In genomic region chr21:34580181-34580700, GRCh38 we compare ENCODE assay signal across 14 cellular contexts. TPM values are rescaled to one million over a fixed set of nuclear protein-coding genes. Genes with fewer than 3 reads are reported as not detected.
A peak's percentile ranks its signal among the peaks of the same experiment; 100 is the strongest.
DNase-seq lines count a peak whose midpoint lies in the region; ATAC-seq, FAIRE-seq and TF ChIP-seq lines count a peak whose summit lies in the region.
"Had no signal": no experiment of that assay in that cellular context is flagged by ENCODE, and none has a peak within 500 bp of the region (broad histone marks: within the 10 kb centered on the region; RNA-seq: fewer than 3 reads in every experiment).

No MANE protein-coding gene starts in this region.

- ATAC-seq in activated naive CD8-positive, alpha-beta T cell treated with anti-CD3 and anti-CD28 coated beads, Interleukin-2, amount 50 U/mL, for 24 hours, result no peak
- ATAC-seq in lower lobe of right lung, result no peak

- H3K36me3 Mint-ChIP-seq in activated naive CD8-positive, alpha-beta T cell treated with anti-CD3 and anti-CD28 coated beads, Interleukin-2, amount 50 U/mL, for 24 hours (ENCODE audit: low read depth), result no peaks in the 10 kb centered on the region
- peaks cover 3% of the 10 kb centered on the region for H3K36me3 Mint-ChIP-seq in activated naive CD8-positive, alpha-beta T cell treated with anti-CD3 and anti-CD28 coated beads for 36 hours
- H3K36me3 Mint-ChIP-seq: immature natural killer cell, naive B cell had no signal

- H3K4me1 ChIP-seq in esophagus muscularis mucosa, result peaks cover 56 to 81% (median 58%) of the 10 kb centered on the region in 4 donors
- H3K4me1 ChIP-seq in lower lobe of right lung, result peaks cover 18% of the 10 kb centered on the region
- H3K4me1 ChIP-seq in transverse colon, result peaks cover 11 to 52% (median 23%) of the 10 kb centered on the region in 4 donors

- no peak for TF ChIP-seq POLR2A in esophagus muscularis mucosa (IDR thresholded peaks at IDR 0.05; ENCODE audit: low read depth)
- no peak for TF ChIP-seq POLR2A in transverse colon (IDR thresholded peaks at IDR 0.05)

- H3K27me3 ChIP-seq in esophagus muscularis mucosa (no peaks in the 10 kb centered on the region), lower lobe of right lung (ENCODE audit: low read depth) (no peaks in the 10 kb centered on the region), transverse colon (no peaks in the 10 kb centered on the region), brain microvascular endothelial cell (replicated peaks) (no peaks in the 10 kb centered on the region)
- H3K27me3 ChIP-seq: upper lobe of left lung had no signal

- H3K27ac Mint-ChIP-seq in activated naive CD8-positive, alpha-beta T cell treated with anti-CD3 and anti-CD28 coated beads, Interleukin-2, amount 50 U/mL, for 24 hours, result peak overlapping the region; percentile 28
- H3K27ac Mint-ChIP-seq in activated naive CD8-positive, alpha-beta T cell treated with anti-CD3 and anti-CD28 coated beads for 36 hours, result no peak overlapping the region
- H3K27ac Mint-ChIP-seq: activated CD4-positive, alpha-beta T cell treated with anti-CD3 and anti-CD28 coated beads, Interleukin-2, amount 10 ng/mL, durations not matched to agents 7 days and 5 days; activated T-helper 17 cell treated with anti-CD3 and anti-CD28 coated beads, Interleukin-2, amount 50 U/mL, for 72 hours; immature natural killer cell had no signal

- no peak overlapping the region for H3K4me3 Mint-ChIP-seq in activated naive CD8-positive, alpha-beta T cell treated with anti-CD3 and anti-CD28 coated beads, Interleukin-2, amount 50 U/mL, for 24 hours
- H3K4me3 Mint-ChIP-seq in activated naive CD8-positive, alpha-beta T cell treated with anti-CD3 and anti-CD28 coated beads for 36 hours, result no peak overlapping the region
- H3K4me3 Mint-ChIP-seq: activated CD4-positive, alpha-beta T cell treated with anti-CD3 and anti-CD28 coated beads, Interleukin-2, amount 10 ng/mL, durations not matched to agents 7 days and 5 days; activated T-helper 17 cell treated with anti-CD3 and anti-CD28 coated beads, Interleukin-2, amount 50 U/mL, for 72 hours; immature natural killer cell; naive B cell had no signal

- TF ChIP-seq EP300 in esophagus muscularis mucosa (IDR thresholded peaks at IDR 0.05) (no peak), transverse colon (IDR thresholded peaks at IDR 0.05; ENCODE audit: low read depth) (no peak)

- in situ Hi-C loops in transverse colon (cut with MboI; ENCODE audit: low pct_ligation_motif_present in 1 of 4, low pct_unique_long_range_greater_than_20kb in 1 of 4, low sequenced_read_pairs in 3 of 4) (no loop called here), brain microvascular endothelial cell (cut with HindIII; ENCODE audit: low pct_ligation_motif_present, low sequenced_read_pairs) (no loop called here)

- H3K27ac ChIP-seq in esophagus muscularis mucosa (replicated peaks in 1 of 4) (peak overlapping the region; percentile 44 to 67 (median 63)), lower lobe of right lung (peak overlapping the region; percentile 36), transverse colon (peak overlapping the region; percentile 18 to 48 (median 34)), brain microvascular endothelial cell (no peak overlapping the region)

- peaks cover 46% of the 10 kb centered on the region for H3K4me1 Mint-ChIP-seq in activated naive CD8-positive, alpha-beta T cell treated with anti-CD3 and anti-CD28 coated beads, Interleukin-2, amount 50 U/mL, for 24 hours
- H3K4me1 Mint-ChIP-seq in activated naive CD8-positive, alpha-beta T cell treated with anti-CD3 and anti-CD28 coated beads for 36 hours, result peaks cover 17% of the 10 kb centered on the region
- H3K4me1 Mint-ChIP-seq: activated T-helper 17 cell treated with anti-CD3 and anti-CD28 coated beads, Interleukin-2, amount 50 U/mL, for 72 hours had no signal

- no peak for DNase-seq in activated naive CD8-positive, alpha-beta T cell treated with anti-CD3 and anti-CD28 coated beads, Interleukin-2, amount 50 U/mL, for 24 hours
- DNase-seq in activated naive CD8-positive, alpha-beta T cell treated with anti-CD3 and anti-CD28 coated beads for 36 hours, result no peak
- DNase-seq in esophagus muscularis mucosa (ENCODE audit: extremely low spot score) (no peak), lower lobe of right lung (no peak), transverse colon (peak; percentile 65), HTR-8/SVneo (ENCODE audit: insufficient read length, low spot score) (no peak), brain microvascular endothelial cell (no peak)
- no peak for DNase-seq in activated T-cell treated with anti-CD3 and anti-CD28 coated beads, Interleukin-2, amount 50 U/mL, for 1 hour
- DNase-seq: activated CD4-positive, alpha-beta T cell treated with anti-CD3 and anti-CD28 coated beads, Interleukin-2, amount 10 ng/mL, durations not matched to agents 7 days and 5 days; immature natural killer cell; naive B cell; NCI-H2081 treated with DMSO at 0.1 percent for 48 hours; upper lobe of left lung had no signal

- 31% methylated on average over 9 of the region's 9 CpGs for WGBS in esophagus muscularis mucosa
- WGBS in transverse colon (ENCODE audit: low coverage in 1 of 2), 2 donors, result 60% methylated on average over 9 of the region's 9 CpGs; no CpG with 5 or more reads in 1 of the 2 donors

- H3K9me3 Mint-ChIP-seq in activated naive CD8-positive, alpha-beta T cell treated with anti-CD3 and anti-CD28 coated beads, Interleukin-2, amount 50 U/mL, for 24 hours, result no peaks in the 10 kb centered on the region
- no peaks in the 10 kb centered on the region for H3K9me3 Mint-ChIP-seq in activated naive CD8-positive, alpha-beta T cell treated with anti-CD3 and anti-CD28 coated beads for 36 hours
- H3K9me3 Mint-ChIP-seq: activated CD4-positive, alpha-beta T cell treated with anti-CD3 and anti-CD28 coated beads, Interleukin-2, amount 10 ng/mL, durations not matched to agents 7 days and 5 days; activated T-helper 17 cell treated with anti-CD3 and anti-CD28 coated beads, Interleukin-2, amount 50 U/mL, for 72 hours; immature natural killer cell had no signal

- intact Hi-C loops in esophagus muscularis mucosa (cut with DNase I), result no loop called here
- intact Hi-C loops in lower lobe of right lung (cut with DNase I), result no loop called here
- intact Hi-C loops in transverse colon (cut with DNase I; ENCODE audit: low total_unique reads), result loop anchor here (1.0 to 5.0 kb wide), 2 partner anchors 21 to 38 kb away; no protein-coding TSS in a partner anchor

- no peaks in the 10 kb centered on the region for H3K27me3 Mint-ChIP-seq in activated naive CD8-positive, alpha-beta T cell treated with anti-CD3 and anti-CD28 coated beads, Interleukin-2, amount 50 U/mL, for 24 hours
- no peaks in the 10 kb centered on the region for H3K27me3 Mint-ChIP-seq in activated naive CD8-positive, alpha-beta T cell treated with anti-CD3 and anti-CD28 coated beads for 36 hours
- H3K27me3 Mint-ChIP-seq: activated CD4-positive, alpha-beta T cell treated with anti-CD3 and anti-CD28 coated beads, Interleukin-2, amount 10 ng/mL, durations not matched to agents 7 days and 5 days; activated T-helper 17 cell treated with anti-CD3 and anti-CD28 coated beads, Interleukin-2, amount 50 U/mL, for 72 hours; naive B cell had no signal

- H3K36me3 ChIP-seq in esophagus muscularis mucosa (no peaks in the 10 kb centered on the region), lower lobe of right lung (no peaks in the 10 kb centered on the region), transverse colon (no peaks in the 10 kb centered on the region), brain microvascular endothelial cell (replicated peaks) (no peaks in the 10 kb centered on the region)
- H3K36me3 ChIP-seq: upper lobe of left lung had no signal

- TF ChIP-seq CTCF in esophagus muscularis mucosa (IDR thresholded peaks at IDR 0.05) (no peak), lower lobe of right lung (IDR thresholded peaks at IDR 0.05) (no peak), transverse colon (IDR thresholded peaks at IDR 0.05) (no peak), brain microvascular endothelial cell (IDR thresholded peaks at IDR 0.05; ENCODE audit: low read depth, low read length, missing control alignments) (no peak)

- FAIRE-seq in HTR-8/SVneo (lab: Jason Lieb, UNC), result no peak

- H3K4me3 ChIP-seq in esophagus muscularis mucosa (no peak overlapping the region), lower lobe of right lung (no peak overlapping the region), transverse colon (no peak overlapping the region), brain microvascular endothelial cell (ENCODE audit: low read depth, low read length) (no peak overlapping the region)
- H3K4me3 ChIP-seq: upper lobe of left lung had no signal

- H3K9me3 ChIP-seq in esophagus muscularis mucosa, result no peaks in the 10 kb centered on the region
- H3K9me3 ChIP-seq in lower lobe of right lung, result no peaks in the 10 kb centered on the region
- H3K9me3 ChIP-seq in transverse colon, result no peaks in the 10 kb centered on the region
- H3K9me3 ChIP-seq: upper lobe of left lung had no signal

RNA-seq across cellular contexts. Expression of gene RCAN1, which starts 34.7 kb away (rescaled TPM):
- total RNA-seq in activated naive CD8-positive, alpha-beta T cell treated with anti-CD3 and anti-CD28 coated beads for 36 hours, result 10 to 100 TPM; 11.5 to 13.2 TPM
- total RNA-seq in esophagus muscularis mucosa (10 to 100 TPM; 32.4 to 58.8 (median 37.9) TPM), lower lobe of right lung (22.9 TPM), transverse colon (10 to 100 TPM; 39.5 to 68.8 (median 57.8) TPM)
